Comparison of ENCODE assay signal across 8 cellular contexts in genomic region chr21:32278068-32278467, GRCh38.
DNase-seq lines count a peak whose midpoint lies in the region; ATAC-seq, FAIRE-seq and TF ChIP-seq lines count a peak whose summit lies in the region.

No MANE protein-coding gene starts in this region.

- H3K4me3 ChIP-seq in DOHH2 (ENCODE audit: low read length) (peak overlapping the region; percentile 80), WI38 (ENCODE audit: low read depth, low read length) (peak overlapping the region; percentile 68), iPS-18c (ENCODE audit: insufficient read depth, low read depth, low read length) (peak overlapping the region; percentile 72), subcutaneous abdominal adipose tissue (ENCODE audit: low read depth in 1 of 5, low read length in 5 of 5) (peak overlapping the region; percentile 69 to 96 (median 90))

- H3K9me2 ChIP-seq in DOHH2 (replicated peaks; ENCODE audit: control insufficient read depth, low read length) = no peaks in the 10 kb centered on the region

- no peak for TF ChIP-seq CTCF in DOHH2 (IDR thresholded peaks at IDR 0.05; ENCODE audit: low read depth, low read length, poor library complexity, severe bottlenecking)
- TF ChIP-seq CTCF in WI38 (IDR thresholded peaks at IDR 0.05; ENCODE audit: low read depth, low read length) = no peak
- TF ChIP-seq CTCF in D721Med (IDR thresholded peaks at IDR 0.05; ENCODE audit: insufficient read depth, missing control alignments) = no peak

- peaks cover 49% of the 10 kb centered on the region for H3K79me2 ChIP-seq in DOHH2 (ENCODE audit: control insufficient read depth, low read length)

- H3F3A ChIP-seq in DOHH2 (ENCODE audit: control insufficient read depth, insufficient read depth) = no peaks in the 10 kb centered on the region; the same call in 1 of the 2 replicates

- peak overlapping the region in 4 of 5 donors; percentile 41 to 88 (median 82) for H3K9ac ChIP-seq in subcutaneous abdominal adipose tissue (ENCODE audit: low read length in 5 of 5)

- peak overlapping the region; percentile 49 for H3K27ac ChIP-seq in DOHH2 (ENCODE audit: low read depth, low read length)
- peak overlapping the region; percentile 50 for H3K27ac ChIP-seq in subcutaneous abdominal adipose tissue (ENCODE audit: low read depth, low read length)

- ATAC-seq in HG03354 (IDR thresholded peaks at IDR 0.05; ENCODE audit: poor library complexity, severe bottlenecking, unreplicated experiment) = peak; percentile 26
- ATAC-seq in GM19328 (IDR thresholded peaks at IDR 0.05; ENCODE audit: unreplicated experiment) = no peak

- H4K20me1 ChIP-seq in DOHH2 (ENCODE audit: control insufficient read depth, insufficient read depth, low read depth, low read length) = no peaks in the 10 kb centered on the region

- H3K36me3 ChIP-seq in DOHH2 (ENCODE audit: control insufficient read depth, low read length) (peaks cover 22% of the 10 kb centered on the region), subcutaneous abdominal adipose tissue (ENCODE audit: control insufficient read depth in 5 of 5, insufficient read depth in 5 of 5, low read length in 5 of 5) (peaks cover 0 to 9% (median 3%) of the 10 kb centered on the region in 5 donors)

- H3K4me2 ChIP-seq in DOHH2 (ENCODE audit: low read length) = peak overlapping the region; percentile 92

- H3K4me1 ChIP-seq in DOHH2 (ENCODE audit: control insufficient read depth, low read length) (peaks cover 18% of the 10 kb centered on the region), subcutaneous abdominal adipose tissue (ENCODE audit: control insufficient read depth in 5 of 5, insufficient read depth in 5 of 5, low read length in 5 of 5) (peaks cover 7 to 25% (median 20%) of the 10 kb centered on the region in 5 donors)

- no peak for FAIRE-seq in D721Med (lab: Jason Lieb, UNC)

- H3K27me3 ChIP-seq in DOHH2 (ENCODE audit: control insufficient read depth, low read length) (no peaks in the 10 kb centered on the region), subcutaneous abdominal adipose tissue (ENCODE audit: control insufficient read depth in 5 of 5, insufficient read depth in 4 of 5, low read length in 5 of 5) (no peaks in the 10 kb centered on the region)

- no peak for DNase-seq in D721Med (ENCODE audit: insufficient read length, low spot score)
- no peak for DNase-seq in NCI-H1694 treated with DMSO at 0.1 percent for 48 hours (lab: John Stamatoyannopoulos, UW)

- H3K9me3 ChIP-seq in DOHH2 (ENCODE audit: control insufficient read depth, insufficient read depth, low read length) (no peaks in the 10 kb centered on the region), iPS-18c (ENCODE audit: control insufficient read depth, insufficient read depth, low read length) (no peaks in the 10 kb centered on the region), subcutaneous abdominal adipose tissue (ENCODE audit: control insufficient read depth in 5 of 5, low read length in 5 of 5) (no peaks in the 10 kb centered on the region)
